ENCODE assay signal across 9 cellular contexts in the genomic region with DNA sequence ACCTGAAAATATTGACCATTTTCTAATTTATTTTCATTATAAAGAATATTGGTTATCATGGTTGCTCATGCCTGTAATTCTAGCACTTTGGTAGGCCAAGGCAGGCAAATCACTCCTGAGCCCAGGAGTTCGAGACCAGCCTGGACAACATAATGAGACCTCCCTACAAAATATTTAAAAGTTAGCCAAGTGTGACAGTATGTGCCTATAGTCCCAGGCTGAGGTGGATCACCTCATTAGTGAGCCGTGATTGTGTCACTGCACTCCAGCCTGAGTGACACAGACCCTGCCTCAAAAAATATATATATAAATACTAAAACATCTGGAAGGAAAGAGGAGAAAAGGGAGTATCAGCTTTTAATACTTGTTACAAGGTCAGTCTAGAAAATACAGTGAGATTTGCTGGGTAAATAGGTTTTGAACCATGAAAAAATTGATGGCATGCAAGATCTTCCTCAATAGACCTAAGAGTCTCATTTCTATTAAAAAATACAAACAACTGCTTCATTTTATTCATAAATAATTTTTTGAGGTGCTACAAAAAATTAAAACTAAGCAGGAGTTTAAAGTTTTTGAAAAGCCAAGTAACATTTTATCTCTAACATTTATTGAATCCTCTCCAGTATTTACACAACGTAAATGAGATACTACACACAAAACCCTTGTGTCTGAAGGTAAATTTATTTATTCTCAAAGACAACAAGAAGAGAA. TPM values are rescaled to one million over a fixed set of nuclear protein-coding genes. Genes with fewer than 3 reads are reported as not detected.
A peak's percentile ranks its signal among the peaks of the same experiment; 100 is the strongest.
DNase-seq lines count a peak whose midpoint lies in the region; ATAC-seq and TF ChIP-seq lines count a peak whose summit lies in the region.
"Had no signal": no experiment of that assay in that cellular context is flagged by ENCODE, and none has a peak within 500 bp of the region (broad histone marks: within the 10 kb centered on the region; RNA-seq: fewer than 3 reads in every experiment).

No MANE protein-coding gene starts in this region.

- no peaks in the 10 kb centered on the region for H3K9me3 Mint-ChIP-seq in memory B cell

- peak; percentile 70 for DNase-seq in AG10803 (ENCODE audit: low read depth)
- DNase-seq in HT-29 (ENCODE audit: low spot score): peak; percentile 84
- DNase-seq in memory B cell (ENCODE audit: low spot score in 2 of 2): no peak
- no peak for DNase-seq in NCI-H1105 treated with DMSO at 0.1 percent for 48 hours (lab: John Stamatoyannopoulos, UW)
- DNase-seq in AG08396 (ENCODE audit: low spot score): no peak
- DNase-seq: SW 1271 had no signal

- no peak for ATAC-seq in memory B cell (ENCODE audit: low read depth)
- no peak for ATAC-seq in GM18520 (IDR thresholded peaks at IDR 0.05; ENCODE audit: unreplicated experiment)
- ATAC-seq in GM18498 (IDR thresholded peaks at IDR 0.05; ENCODE audit: unreplicated experiment): no peak

- H3K36me3 Mint-ChIP-seq in memory B cell: peaks cover 2% of the 10 kb centered on the region

- H3K27ac Mint-ChIP-seq in memory B cell: peak overlapping the region; percentile 92

- peaks cover 52% of the 10 kb centered on the region for H3K4me1 Mint-ChIP-seq in memory B cell

- no peak for TF ChIP-seq CTCF in AG10803 (conservative IDR thresholded peaks at IDR 0.05; ENCODE audit: low read length)

- H3K27ac ChIP-seq in angular gyrus (ENCODE audit: low read depth, low read length): peak overlapping the region; percentile 58

- no peak overlapping the region for H3K4me3 ChIP-seq in AG10803 (ENCODE audit: low read length)

- H3K27me3 Mint-ChIP-seq in memory B cell: no peaks in the 10 kb centered on the region

- no peak overlapping the region for H3K4me3 Mint-ChIP-seq in memory B cell

RNA-seq across cellular contexts. Expression of a gene that starts 47.7 kb away (rescaled TPM):
- total RNA-seq in HT-29 (2014; rRNA removed; shearing (Covaris generic)): 3.3 and 3.5 TPM in 2 replicates

RNA-seq across cellular contexts. Expression of a gene that starts 47.9 kb away (rescaled TPM):
- total RNA-seq in HT-29 (2014; rRNA removed; shearing (Covaris generic)): 18.8 and 21.5 TPM in 2 replicates

Comparison
In these comparisons a context has a peak if more than half of its experiments do, and no peak if none do; other contexts are left out.
1. DNase-seq: peak in AG10803 (single experiment) and HT-29 (single experiment); none in memory B cell (0 of 2), NCI-H1105 treated with DMSO at 0.1 percent for 48 hours (single experiment) and AG08396 (single experiment).